In genomic region chr1:93715529-93716126, GRCh38 we compare ENCODE assay signal across 8 cellular contexts. TPM values are rescaled to one million over a fixed set of nuclear protein-coding genes. Genes with fewer than 3 reads are reported as not detected.
DNase-seq lines count a peak whose midpoint lies in the region; ATAC-seq lines count a peak whose summit lies in the region.

No MANE protein-coding gene starts in this region.

- peaks cover 11% of the 10 kb centered on the region for H3K9me3 Mint-ChIP-seq in activated CD8-positive, alpha-beta memory T cell treated with anti-CD3 and anti-CD28 coated beads, Interleukin-2, amount 10 ng/mL, durations not matched to agents 7 days and 5 days (ENCODE audit: low read depth)

- H3K23ac ChIP-seq in mesenchymal stem cell (ENCODE audit: low read length in 2 of 2): no peak overlapping the region

- peak; percentile 69 for DNase-seq in activated CD8-positive, alpha-beta memory T cell treated with anti-CD3 and anti-CD28 coated beads, Interleukin-2, amount 10 ng/mL, durations not matched to agents 7 days and 5 days
- DNase-seq in activated CD8-positive, alpha-beta memory T cell treated with anti-CD3 and anti-CD28 coated beads for 24 hours: no peak
- DNase-seq in SHP77 treated with DMSO at 0.1 percent for 48 hours (lab: John Stamatoyannopoulos, UW) (peak; percentile 63), mesenchymal stem cell (peak; percentile 77), posterior cingulate gyrus (no peak), HK-2 (ENCODE audit: unreplicated experiment) (no peak)

- H2BK15ac ChIP-seq in mesenchymal stem cell (ENCODE audit: low read depth, poor library complexity, severe bottlenecking): no peak overlapping the region

- no peaks in the 10 kb centered on the region for H3K79me1 ChIP-seq in mesenchymal stem cell (replicated peaks; ENCODE audit: low read length, poor library complexity, severe bottlenecking)

- H3K4me3 Mint-ChIP-seq in activated CD8-positive, alpha-beta memory T cell treated with anti-CD3 and anti-CD28 coated beads, Interleukin-2, amount 10 ng/mL, durations not matched to agents 7 days and 5 days: no peak overlapping the region

- WGBS in mesenchymal stem cell: 23% methylated on average over 10 of the region's 10 CpGs

- H3K9ac ChIP-seq in mesenchymal stem cell (ENCODE audit: low read length): no peak overlapping the region

- no peak overlapping the region for H3K4me3 ChIP-seq in mesenchymal stem cell (ENCODE audit: insufficient read depth in 1 of 2, low read depth in 1 of 2, low read length in 2 of 2)

- peak overlapping the region in 1 of 2 experiments; percentile 63 for H3K18ac ChIP-seq in mesenchymal stem cell (ENCODE audit: low read depth in 1 of 2, low read length in 2 of 2)

- intact Hi-C loops in posterior cingulate gyrus (cut with DNase I): no loop called here

- peaks cover 19% of the 10 kb centered on the region for H3K36me3 Mint-ChIP-seq in activated CD8-positive, alpha-beta memory T cell treated with anti-CD3 and anti-CD28 coated beads, Interleukin-2, amount 10 ng/mL, durations not matched to agents 7 days and 5 days

- no peaks in the 10 kb centered on the region for H3K36me3 ChIP-seq in mesenchymal stem cell (ENCODE audit: control insufficient read depth in 1 of 2, insufficient read depth in 2 of 2, low read depth in 1 of 2, low read length in 2 of 2)

- H4K91ac ChIP-seq in mesenchymal stem cell (ENCODE audit: low read length): peak overlapping the region; percentile 76

- H3K4me1 ChIP-seq in mesenchymal stem cell (ENCODE audit: control insufficient read depth, insufficient read depth, low read depth, low read length): peaks cover 2% of the 10 kb centered on the region

- no peak overlapping the region for H3K4me2 ChIP-seq in mesenchymal stem cell (ENCODE audit: low read length, poor library complexity, severe bottlenecking)

- no peak overlapping the region for H2AFZ ChIP-seq in mesenchymal stem cell (ENCODE audit: low read depth, low read length)

- no peak overlapping the region for H3K14ac ChIP-seq in mesenchymal stem cell (ENCODE audit: low read length in 2 of 2)

- H3K4ac ChIP-seq in mesenchymal stem cell (ENCODE audit: low read depth in 1 of 2, low read length in 2 of 2): peak overlapping the region; percentile 4 to 59

- CTCF ChIA-PET in activated CD8-positive, alpha-beta memory T cell treated with anti-CD3 and anti-CD28 coated beads, Interleukin-2, amount 10 ng/mL, durations not matched to agents 7 days and 5 days (lab: Charles Lee): interaction anchor here (1.3 to 2.1 kb wide), 4 partner anchors 34 to 129 kb away, joined by 5 to 6 read pairs (median 6); partner anchors contain the start of gene BCAR3

- H2BK5ac ChIP-seq in mesenchymal stem cell (ENCODE audit: low read depth, low read length, poor library complexity, severe bottlenecking): no peak overlapping the region

- no peak overlapping the region for H2BK12ac ChIP-seq in mesenchymal stem cell (ENCODE audit: low read length in 2 of 2)

- peak overlapping the region; percentile 76 for H3K27ac Mint-ChIP-seq in activated CD8-positive, alpha-beta memory T cell treated with anti-CD3 and anti-CD28 coated beads, Interleukin-2, amount 10 ng/mL, durations not matched to agents 7 days and 5 days

- peaks cover 8% of the 10 kb centered on the region for H3K9me3 ChIP-seq in mesenchymal stem cell (ENCODE audit: control insufficient read depth, low read length)

- H3K27ac ChIP-seq in mesenchymal stem cell (ENCODE audit: low read length, poor library complexity, severe bottlenecking): no peak overlapping the region

- peaks cover 64% of the 10 kb centered on the region for H3K4me1 Mint-ChIP-seq in activated CD8-positive, alpha-beta memory T cell treated with anti-CD3 and anti-CD28 coated beads, Interleukin-2, amount 10 ng/mL, durations not matched to agents 7 days and 5 days

- H3K27me3 ChIP-seq in mesenchymal stem cell (ENCODE audit: control insufficient read depth in 1 of 2, insufficient read depth in 1 of 2, low read length in 2 of 2): no peaks in the 10 kb centered on the region

- H3K27me3 Mint-ChIP-seq in activated CD8-positive, alpha-beta memory T cell treated with anti-CD3 and anti-CD28 coated beads, Interleukin-2, amount 10 ng/mL, durations not matched to agents 7 days and 5 days: peaks cover 6% of the 10 kb centered on the region

- peak overlapping the region; percentile 47 for H4K8ac ChIP-seq in mesenchymal stem cell (ENCODE audit: low read length)

- no peak overlapping the region for H2AK5ac ChIP-seq in mesenchymal stem cell (ENCODE audit: low read length, severe bottlenecking)

- peak; percentile 70 for ATAC-seq in activated CD8-positive, alpha-beta memory T cell treated with anti-CD3 and anti-CD28 coated beads, Interleukin-2, amount 10 ng/mL, durations not matched to agents 7 days and 5 days
- ATAC-seq in HG03196 (IDR thresholded peaks at IDR 0.05; ENCODE audit: unreplicated experiment) (peak; percentile 42), GM18858 (IDR thresholded peaks at IDR 0.05; ENCODE audit: unreplicated experiment) (no peak)

- no peak overlapping the region for H2BK120ac ChIP-seq in mesenchymal stem cell (ENCODE audit: low read depth, low read length)

RNA-seq across cellular contexts. Expression of gene BCAR3, which starts 34.0 kb away (rescaled TPM):
- 1 to 10 TPM in 1 of 2 experiments, under 1 TPM in 1; 0.96 to 1.3 TPM for total RNA-seq in activated CD8-positive, alpha-beta memory T cell treated with anti-CD3 and anti-CD28 coated beads, Interleukin-2, amount 10 ng/mL, durations not matched to agents 7 days and 5 days
- 23.6 TPM for polyA plus RNA-seq in mesenchymal stem cell (2013, experiment 1 of 2)
- 22.7 TPM for polyA plus RNA-seq in mesenchymal stem cell (2013, experiment 2 of 2)

Comparison
In these comparisons a context has a peak if more than half of its experiments do, and no peak if none do; other contexts are left out.
1. DNase-seq: peak in activated CD8-positive, alpha-beta memory T cell treated with anti-CD3 and anti-CD28 coated beads, Interleukin-2, amount 10 ng/mL, durations not matched to agents 7 days and 5 days (single experiment), SHP77 treated with DMSO at 0.1 percent for 48 hours (single experiment) and mesenchymal stem cell (single experiment); none in activated CD8-positive, alpha-beta memory T cell treated with anti-CD3 and anti-CD28 coated beads for 24 hours (single experiment), posterior cingulate gyrus (0 of 10) and HK-2 (single experiment).